Comparison of ENCODE assay signal across 21 cellular contexts in genomic region chr17:14553847-14554246, GRCh38.
DNase-seq lines count a peak whose midpoint lies in the region; ATAC-seq, FAIRE-seq and TF ChIP-seq lines count a peak whose summit lies in the region.
"Had no signal": no experiment of that assay in that cellular context is flagged by ENCODE, and none has a peak within 500 bp of the region (broad histone marks: within the 10 kb centered on the region; RNA-seq: fewer than 3 reads in every experiment).

No MANE protein-coding gene starts in this region.

- H3K4me2 ChIP-seq in K562 (ENCODE audit: insufficient read depth, low read length), result no peak overlapping the region

- H3K27me3 ChIP-seq in K562 (ENCODE audit: control insufficient read depth in 2 of 2, insufficient read depth in 2 of 2, low read length in 2 of 2) (peaks cover 0 to 4% of the 10 kb centered on the region in 2 experiments; a peak in 2 of 5 replicates), ovary (no peaks in the 10 kb centered on the region), body of pancreas (no peaks in the 10 kb centered on the region)
- H3K27me3 ChIP-seq: BE2C had no signal

- TF ChIP-seq POLR2A in K562 (conservative IDR thresholded peaks at IDR 0.05) (no peak), ovary (IDR thresholded peaks at IDR 0.05) (no peak), body of pancreas (IDR thresholded peaks at IDR 0.05) (no peak)

- peak; percentile 28 for DNase-seq in HuH-7 (ENCODE audit: low spot score)
- no peak for DNase-seq in K562 (ENCODE audit: extremely low read depth in 1 of 4, low spot score in 3 of 4)
- no peak for DNase-seq in left lobe of liver (ENCODE audit: low spot score)
- no peak for DNase-seq in GM03348 (ENCODE audit: low spot score)
- DNase-seq in SHP77 treated with DMSO at 0.1 percent for 48 hours (lab: John Stamatoyannopoulos, UW), result no peak
- DNase-seq in ovary, result no peak
- no peak for DNase-seq in body of pancreas
- DNase-seq: BE2C, DMS 273 treated with DMSO at 0.1 percent for 48 hours, GF-D8, IMR-90, Kasumi-1, NCI-H1417, NCI-H187 treated with DMSO at 0.1 percent for 48 hours, NCI-H446, NCI-H69 had no signal

- no peak overlapping the region for H3K9ac ChIP-seq in K562 (ENCODE audit: insufficient read depth in 1 of 2, low read depth in 2 of 2, low read length in 2 of 2)

- H2AFZ ChIP-seq in K562 (ENCODE audit: low read depth, low read length), result no peak overlapping the region

- no peaks in the 10 kb centered on the region for H4K20me1 ChIP-seq in K562 (replicated peaks; ENCODE audit: control insufficient read depth, insufficient read depth, low read length)

- BruUV-seq in K562 (replicated peaks; lab: Mats Ljungman, UMichigan), result no TSS peak

- intact Hi-C loops in K562 (cut with micrococcal nuclease) (no loop called here), ovary (cut with DNase I) (no loop called here), body of pancreas (cut with DNase I) (no loop called here)

- no peak for FAIRE-seq in K562 (lab: Jason Lieb, UNC)
- FAIRE-seq: H54 had no signal

- peak in 1 of 2 experiments; percentile 34; a peak in 2 of 4 replicates for TF ChIP-seq RAD21 in K562 (CRISPR knock-in tag; conservative IDR thresholded peaks at IDR 0.05 in 1 of 2, IDR thresholded peaks at IDR 0.05 in 1 of 2)

- POLR2A ChIA-PET in K562 (lab: Yijun Ruan, JAX), result no interaction called here

- TF ChIP-seq EP300 in K562 (IDR thresholded peaks at IDR 0.05; ENCODE audit: low read length) (no peak), ovary (IDR thresholded peaks at IDR 0.05) (no peak)

- no peaks in the 10 kb centered on the region for H3K79me2 ChIP-seq in K562 (ENCODE audit: control insufficient read depth, insufficient read depth, low read length)

- H3K4me3 ChIP-seq in K562 (no peak overlapping the region), ovary (no peak overlapping the region), body of pancreas (no peak overlapping the region)
- H3K4me3 ChIP-seq: SK-N-MC had no signal

- no peaks in the 10 kb centered on the region for H3K9me3 ChIP-seq in K562 (replicated peaks; ENCODE audit: control insufficient read depth, insufficient read depth, low read depth, low read length)
- no peaks in the 10 kb centered on the region for H3K9me3 ChIP-seq in ovary
- no peaks in the 10 kb centered on the region for H3K9me3 ChIP-seq in body of pancreas
- H3K9me3 ChIP-seq: BE2C had no signal

- no peaks in the 10 kb centered on the region for H3K9me1 ChIP-seq in K562 (ENCODE audit: control insufficient read depth, insufficient read depth, low read length)

- CTCF ChIA-PET in K562 (lab: Yijun Ruan, JAX; ENCODE audit: low intra/inter-chr PET ratio), result no interaction called here

- in situ Hi-C loops in K562 (cut with MboI), result no loop called here

- H3K27ac ChIP-seq in C4-2B, result no peak overlapping the region
- H3K27ac ChIP-seq in K562 (ENCODE audit: extremely low read depth, low read depth, low read length), result no peak overlapping the region
- H3K27ac ChIP-seq in ovary, result no peak overlapping the region
- no peak overlapping the region for H3K27ac ChIP-seq in body of pancreas
- H3K27ac ChIP-seq: 22Rv1, SK-N-MC had no signal

- no peaks in the 10 kb centered on the region for H3K4me1 ChIP-seq in K562 (replicated peaks in 1 of 2; ENCODE audit: control insufficient read depth in 2 of 2, insufficient read depth in 2 of 2, low read length in 2 of 2)
- no peaks in the 10 kb centered on the region for H3K4me1 ChIP-seq in ovary (ENCODE audit: insufficient read depth)
- no peaks in the 10 kb centered on the region for H3K4me1 ChIP-seq in body of pancreas
- H3K4me1 ChIP-seq: BE2C had no signal

- H3K36me3 ChIP-seq in K562 (ENCODE audit: control insufficient read depth, insufficient read depth, low read length) (no peaks in the 10 kb centered on the region), ovary (no peaks in the 10 kb centered on the region), body of pancreas (replicated peaks in 1 of 2; ENCODE audit: insufficient read depth in 1 of 2, low read depth in 2 of 2) (no peaks in the 10 kb centered on the region)
- H3K36me3 ChIP-seq: BE2C had no signal

- TF ChIP-seq CTCF in C4-2B (conservative IDR thresholded peaks at IDR 0.05) (peak; percentile 16; the same call in 1 of the 2 replicates), K562 (IDR thresholded peaks at IDR 0.05 in 2 of 3, conservative IDR thresholded peaks at IDR 0.05 in 1 of 3; ENCODE audit: insufficient read depth in 2 of 3, low read depth in 1 of 3, low read length in 3 of 3) (peak in 1 of 3 experiments; percentile 20; a peak in 1 of 6 replicates), ovary (IDR thresholded peaks at IDR 0.05) (no peak), body of pancreas (IDR thresholded peaks at IDR 0.05) (no peak)

- ATAC-seq in K562 (no peak), left lobe of liver (peak; percentile 61), body of pancreas (no peak)
- ATAC-seq: Right ventricle myocardium inferior had no signal

- WGBS in K562 (ENCODE audit: insufficient coverage, low coverage, missing lambda C conversion rate), result 0% methylated on average over 2 of the region's 2 CpGs
- 67 to 81% (median 78%) methylated on average over 2 of the region's 2 CpGs for WGBS in ovary, 3 donors
- WGBS in body of pancreas, 2 donors, result 56% methylated on average over 2 of the region's 2 CpGs

TF ChIP-seq in K562, 482 proteins besides CTCF, POLR2A, EP300 and RAD21:
- TF ChIP-seq SIN3B (IDR thresholded peaks at IDR 0.05; ENCODE audit: low read depth) (no peak), NKRF (IDR thresholded peaks at IDR 0.05; ENCODE audit: borderline replicate concordance) (no peak), ZKSCAN8 (CRISPR knock-in tag; IDR thresholded peaks at IDR 0.05) (peak; percentile 84)
- TF ChIP-seq, protein P1, sequence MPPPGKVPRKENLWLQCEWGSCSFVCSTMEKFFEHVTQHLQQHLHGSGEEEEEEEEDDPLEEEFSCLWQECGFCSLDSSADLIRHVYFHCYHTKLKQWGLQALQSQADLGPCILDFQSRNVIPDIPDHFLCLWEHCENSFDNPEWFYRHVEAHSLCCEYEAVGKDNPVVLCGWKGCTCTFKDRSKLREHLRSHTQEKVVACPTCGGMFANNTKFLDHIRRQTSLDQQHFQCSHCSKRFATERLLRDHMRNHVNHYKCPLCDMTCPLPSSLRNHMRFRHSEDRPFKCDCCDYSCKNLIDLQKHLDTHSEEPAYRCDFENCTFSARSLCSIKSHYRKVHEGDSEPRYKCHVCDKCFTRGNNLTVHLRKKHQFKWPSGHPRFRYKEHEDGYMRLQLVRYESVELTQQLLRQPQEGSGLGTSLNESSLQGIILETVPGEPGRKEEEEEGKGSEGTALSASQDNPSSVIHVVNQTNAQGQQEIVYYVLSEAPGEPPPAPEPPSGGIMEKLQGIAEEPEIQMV (tag; conservative IDR thresholded peaks at IDR 0.05; ENCODE audit: low read depth), result no peak
